In the genomic region with DNA sequence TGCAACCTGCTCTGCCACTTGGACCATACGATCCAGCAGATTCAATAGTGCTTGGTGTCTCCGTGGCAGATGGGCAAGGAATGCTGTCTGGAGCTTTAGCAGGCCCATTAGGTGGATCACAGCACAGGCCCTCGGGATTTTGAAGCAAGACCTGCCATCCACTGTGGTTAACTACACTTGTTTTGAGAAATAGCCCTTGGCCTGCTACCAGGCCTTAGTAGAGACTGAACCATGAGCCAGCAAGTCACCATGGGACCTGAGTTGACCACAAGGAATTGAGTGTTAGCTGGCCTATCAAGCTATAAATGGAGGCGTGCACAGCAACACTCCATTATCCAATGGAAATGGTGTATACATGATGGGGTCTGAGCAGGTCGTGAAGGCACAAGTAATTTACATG, we compare ENCODE assay signal across 35 cellular contexts. TPM values are rescaled to one million over a fixed set of nuclear protein-coding genes. Genes with fewer than 3 reads are reported as not detected.
"Had no signal": no experiment of that assay in that cellular context is flagged by ENCODE, and none has a peak within 500 bp of the region (broad histone marks: within the 10 kb centered on the region; RNA-seq: fewer than 3 reads in every experiment).

No MANE protein-coding gene starts in this region.

- H3K27me3 Mint-ChIP-seq: activated B cell treated with CpG ODN at 0.5 μM for 24 hours; activated CD4-positive, alpha-beta memory T cell treated with anti-CD3 and anti-CD28 coated beads for 36 hours; activated CD4-positive, alpha-beta memory T cell treated with anti-CD3 and anti-CD28 coated beads, Interleukin-2, amount 10 ng/mL, durations not matched to agents 7 days and 5 days; activated CD4-positive, alpha-beta T cell treated with anti-CD3 and anti-CD28 coated beads for 36 hours; activated CD4-positive, alpha-beta T cell treated with anti-CD3 and anti-CD28 coated beads, Interleukin-2, amount 10 ng/mL, durations not matched to agents 7 days and 5 days had no signal

- H3K27ac Mint-ChIP-seq: activated B cell treated with CpG ODN at 0.5 μM for 24 hours; activated CD4-positive, alpha-beta memory T cell treated with anti-CD3 and anti-CD28 coated beads for 36 hours; activated CD4-positive, alpha-beta memory T cell treated with anti-CD3 and anti-CD28 coated beads, Interleukin-2, amount 10 ng/mL, durations not matched to agents 7 days and 5 days; activated CD4-positive, alpha-beta T cell treated with anti-CD3 and anti-CD28 coated beads for 36 hours; activated CD4-positive, alpha-beta T cell treated with anti-CD3 and anti-CD28 coated beads, Interleukin-2, amount 10 ng/mL, durations not matched to agents 24 days and 14 days; activated CD4-positive, alpha-beta T cell treated with anti-CD3 and anti-CD28 coated beads, Interleukin-2, amount 10 ng/mL, durations not matched to agents 7 days and 5 days; activated CD8-positive, alpha-beta memory T cell treated with anti-CD3 and anti-CD28 coated beads, Interleukin-2, amount 10 ng/mL, durations not matched to agents 7 days and 5 days; activated CD8-positive, alpha-beta T cell treated with anti-CD3 and anti-CD28 coated beads for 36 hours; activated CD8-positive, alpha-beta T cell treated with anti-CD3 and anti-CD28 coated beads, Interleukin-2, amount 10 ng/mL, durations not matched to agents 7 days and 5 days; T-helper 1 cell treated with Interleukin-12 subunit alpha and Interleukin-12 subunit beta and Interleukin-4 antibody, amounts not matched to agents 30 μg/mL and 1 μg/mL, for 36 hours; T-helper 17 cell; T-helper 2 cell treated with Interferon-gamma antibody and Interleukin-4, amounts not matched to agents 5 μg/mL and 100 μg/mL, for 36 hours; WTC11 had no signal

- H3K36me3 ChIP-seq: WERI-Rb-1 had no signal

- FAIRE-seq: TTC549 had no signal

- DNase-seq: activated B cell treated with CpG ODN at 0.5 μM for 24 hours; activated CD4-positive, alpha-beta memory T cell treated with anti-CD3 and anti-CD28 coated beads for 36 hours; activated CD4-positive, alpha-beta memory T cell treated with anti-CD3 and anti-CD28 coated beads, Interleukin-2, amount 10 ng/mL, durations not matched to agents 7 days and 5 days; activated CD4-positive, alpha-beta T cell treated with anti-CD3 and anti-CD28 coated beads for 1 hour; activated CD4-positive, alpha-beta T cell treated with anti-CD3 and anti-CD28 coated beads for 36 hours; activated CD4-positive, alpha-beta T cell treated with anti-CD3 and anti-CD28 coated beads for 4 hours; activated CD4-positive, alpha-beta T cell treated with anti-CD3 and anti-CD28 coated beads, Interleukin-2, amount 10 ng/mL, durations not matched to agents 24 days and 14 days; activated CD4-positive, alpha-beta T cell treated with anti-CD3 and anti-CD28 coated beads, Interleukin-2, amount 10 ng/mL, durations not matched to agents 7 days and 5 days; activated CD4-positive, alpha-beta T cell treated with anti-CD3 and anti-CD28 coated beads, Interleukin-2, amount 50 U/mL, for 1 hour; activated CD4-positive, alpha-beta T cell treated with anti-CD3 and anti-CD28 coated beads, Interleukin-2, amount 50 U/mL, for 4 hours; activated CD4-positive, alpha-beta T cell treated with anti-CD3 and anti-CD28 coated beads, Interleukin-2, amount 50 U/mL, for 48 hours; activated CD4-positive, CD25-positive, alpha-beta regulatory T cell; activated CD4-positive, CD25-positive, alpha-beta regulatory T cell treated with anti-CD3 and anti-CD28 coated beads, Interleukin-2, amount 50 U/mL, for 72 hours; activated CD8-positive, alpha-beta memory T cell treated with anti-CD3 and anti-CD28 coated beads for 24 hours; activated CD8-positive, alpha-beta memory T cell treated with anti-CD3 and anti-CD28 coated beads, Interleukin-2, amount 10 ng/mL, durations not matched to agents 7 days and 5 days; activated CD8-positive, alpha-beta memory T cell treated with anti-CD3 and anti-CD28 coated beads, Interleukin-2, amount 50 U/mL, for 4 hours; activated CD8-positive, alpha-beta memory T cell treated with anti-CD3 and anti-CD28 coated beads, Interleukin-2, amount 50 U/mL, for 48 hours; activated CD8-positive, alpha-beta T cell treated with anti-CD3 and anti-CD28 coated beads, Interleukin-2, amount 10 ng/mL, durations not matched to agents 7 days and 5 days; activated T-cell treated with anti-CD3 and anti-CD28 coated beads for 4 hours; T-helper 1 cell; T-helper 17 cell; T-helper 2 cell; T-helper 9 cell; T1000; WERI-Rb-1 had no signal

- H3K4me3 Mint-ChIP-seq: activated B cell treated with CpG ODN at 0.5 μM for 24 hours; activated CD4-positive, alpha-beta memory T cell treated with anti-CD3 and anti-CD28 coated beads for 36 hours; activated CD4-positive, alpha-beta memory T cell treated with anti-CD3 and anti-CD28 coated beads, Interleukin-2, amount 10 ng/mL, durations not matched to agents 7 days and 5 days; activated CD4-positive, alpha-beta T cell treated with anti-CD3 and anti-CD28 coated beads for 36 hours; activated CD4-positive, alpha-beta T cell treated with anti-CD3 and anti-CD28 coated beads, Interleukin-2, amount 10 ng/mL, durations not matched to agents 24 days and 14 days; activated CD4-positive, alpha-beta T cell treated with anti-CD3 and anti-CD28 coated beads, Interleukin-2, amount 10 ng/mL, durations not matched to agents 7 days and 5 days; activated CD8-positive, alpha-beta memory T cell treated with anti-CD3 and anti-CD28 coated beads, Interleukin-2, amount 10 ng/mL, durations not matched to agents 7 days and 5 days; activated CD8-positive, alpha-beta T cell treated with anti-CD3 and anti-CD28 coated beads for 36 hours; activated CD8-positive, alpha-beta T cell treated with anti-CD3 and anti-CD28 coated beads, Interleukin-2, amount 10 ng/mL, durations not matched to agents 7 days and 5 days; T-helper 1 cell treated with Interleukin-12 subunit alpha and Interleukin-12 subunit beta and Interleukin-4 antibody, amounts not matched to agents 30 μg/mL and 1 μg/mL, for 36 hours; T-helper 17 cell; T-helper 2 cell treated with Interferon-gamma antibody and Interleukin-4, amounts not matched to agents 5 μg/mL and 100 μg/mL, for 36 hours; WTC11 had no signal

- H3K4me1 Mint-ChIP-seq: activated B cell treated with CpG ODN at 0.5 μM for 24 hours; activated CD4-positive, alpha-beta memory T cell treated with anti-CD3 and anti-CD28 coated beads, Interleukin-2, amount 10 ng/mL, durations not matched to agents 7 days and 5 days; activated CD4-positive, alpha-beta T cell treated with anti-CD3 and anti-CD28 coated beads for 36 hours; T-helper 17 cell had no signal

- H3K27ac ChIP-seq: VCaP, WERI-Rb-1 had no signal

- H3K36me3 Mint-ChIP-seq: activated CD4-positive, alpha-beta memory T cell treated with anti-CD3 and anti-CD28 coated beads for 36 hours; activated CD8-positive, alpha-beta memory T cell treated with anti-CD3 and anti-CD28 coated beads, Interleukin-2, amount 10 ng/mL, durations not matched to agents 7 days and 5 days had no signal

- H3K9me3 Mint-ChIP-seq: activated CD4-positive, alpha-beta memory T cell treated with anti-CD3 and anti-CD28 coated beads for 36 hours; activated CD4-positive, alpha-beta memory T cell treated with anti-CD3 and anti-CD28 coated beads, Interleukin-2, amount 10 ng/mL, durations not matched to agents 7 days and 5 days; activated CD4-positive, alpha-beta T cell treated with anti-CD3 and anti-CD28 coated beads, Interleukin-2, amount 10 ng/mL, durations not matched to agents 24 days and 14 days; activated CD4-positive, alpha-beta T cell treated with anti-CD3 and anti-CD28 coated beads, Interleukin-2, amount 10 ng/mL, durations not matched to agents 7 days and 5 days; activated CD8-positive, alpha-beta T cell treated with anti-CD3 and anti-CD28 coated beads for 36 hours; T-helper 1 cell treated with Interleukin-12 subunit alpha and Interleukin-12 subunit beta and Interleukin-4 antibody, amounts not matched to agents 30 μg/mL and 1 μg/mL, for 36 hours; T-helper 2 cell treated with Interferon-gamma antibody and Interleukin-4, amounts not matched to agents 5 μg/mL and 100 μg/mL, for 36 hours had no signal

- ATAC-seq: activated CD4-positive, CD25-positive, alpha-beta regulatory T cell treated with anti-CD3 and anti-CD28 coated beads, Interleukin-2, amount 50 U/mL, for 24 hours; activated CD8-positive, alpha-beta memory T cell treated with anti-CD3 and anti-CD28 coated beads, Interleukin-2, amount 10 ng/mL, durations not matched to agents 7 days and 5 days; activated CD8-positive, alpha-beta T cell treated with anti-CD3 and anti-CD28 coated beads, Interleukin-2, amount 10 ng/mL, durations not matched to agents 7 days and 5 days; T-helper 17 cell; WTC11 had no signal

RNA-seq across cellular contexts. Expression of a gene that starts 14.5 kb away (rescaled TPM):
- total RNA-seq: activated B cell treated with CpG ODN at 0.5 μM for 24 hours; activated CD4-positive, alpha-beta memory T cell treated with anti-CD3 and anti-CD28 coated beads for 36 hours; activated CD4-positive, alpha-beta memory T cell treated with anti-CD3 and anti-CD28 coated beads, Interleukin-2, amount 10 ng/mL, durations not matched to agents 7 days and 5 days; activated CD4-positive, alpha-beta T cell treated with anti-CD3 and anti-CD28 coated beads, Interleukin-2, amount 10 ng/mL, durations not matched to agents 24 days and 14 days; activated CD4-positive, alpha-beta T cell treated with anti-CD3 and anti-CD28 coated beads, Interleukin-2, amount 10 ng/mL, durations not matched to agents 7 days and 5 days; activated CD8-positive, alpha-beta memory T cell treated with anti-CD3 and anti-CD28 coated beads for 36 hours; activated CD8-positive, alpha-beta memory T cell treated with anti-CD3 and anti-CD28 coated beads, Interleukin-2, amount 10 ng/mL, durations not matched to agents 7 days and 5 days; activated CD8-positive, alpha-beta T cell treated with anti-CD3 and anti-CD28 coated beads for 36 hours; activated CD8-positive, alpha-beta T cell treated with anti-CD3 and anti-CD28 coated beads, Interleukin-2, amount 10 ng/mL, durations not matched to agents 7 days and 5 days; T-helper 1 cell treated with Interleukin-12 subunit alpha and Interleukin-12 subunit beta and Interleukin-4 antibody, amounts not matched to agents 30 ng/mL and 1 ng/mL, for 36 hours; T-helper 17 cell; T-helper 2 cell treated with Interferon-gamma antibody and Interleukin-4, amounts not matched to agents 100 ng/mL and 5 ng/mL, for 36 hours had no signal
